8 cellular contexts compared by ENCODE assay signal in genomic region chr11:68120212-68121066, GRCh38. TPM values are rescaled to one million over a fixed set of nuclear protein-coding genes. Genes with fewer than 3 reads are reported as not detected.
A peak's percentile ranks its signal among the peaks of the same experiment; 100 is the strongest.
DNase-seq lines count a peak whose midpoint lies in the region; ATAC-seq and TF ChIP-seq lines count a peak whose summit lies in the region.

No MANE protein-coding gene starts in this region.

- peak overlapping the region; percentile 82 for H3K18ac ChIP-seq in trophoblast cell (ENCODE audit: low read length)

- H3K4me1 ChIP-seq in heart right ventricle, result peaks cover 3 to 57% (median 40%) of the 10 kb centered on the region in 9 donors
- peaks cover 19 to 20% of the 10 kb centered on the region in 2 experiments for H3K4me1 ChIP-seq in trophoblast cell (ENCODE audit: control insufficient read depth in 1 of 2, insufficient read depth in 2 of 2, low read length in 2 of 2)

- intact Hi-C loops in heart right ventricle (cut with DNase I), result loop anchor here in 5 of 10 donors (2.0 to 10.0 kb wide), 5 partner anchors 82 to 92 kb away; partner anchors contain the start of genes TCIRG1 (in 3 of the 5), NDUFS8 (in 2 of the 5) and KMT5B (in 1 of the 5)

- peak overlapping the region; percentile 87 for H4K91ac ChIP-seq in trophoblast cell (ENCODE audit: low read depth, low read length)

- TF ChIP-seq POLR2A in GM18505 (IDR thresholded peaks at IDR 0.05; ENCODE audit: borderline replicate concordance, extremely low read depth, insufficient read depth, insufficient read length), result no peak

- H3K27me3 ChIP-seq in heart right ventricle, result no peaks in the 10 kb centered on the region
- no peaks in the 10 kb centered on the region for H3K27me3 ChIP-seq in trophoblast cell (ENCODE audit: insufficient read depth, low read length)

- ATAC-seq in GM18505 (IDR thresholded peaks at IDR 0.05; ENCODE audit: unreplicated experiment) (peak; percentile 22), HG03095 (IDR thresholded peaks at IDR 0.05; ENCODE audit: unreplicated experiment) (peak; percentile 10), heart right ventricle (no peak)

- peak overlapping the region; percentile 80 for H4K12ac ChIP-seq in trophoblast cell (ENCODE audit: low read depth, low read length)

- peak overlapping the region; percentile 67 for H2BK5ac ChIP-seq in trophoblast cell (ENCODE audit: low read depth, low read length, poor library complexity)

- peaks cover 23% of the 10 kb centered on the region for H3K79me1 ChIP-seq in trophoblast cell (ENCODE audit: low read length)

- peak overlapping the region; percentile 98 for H3K4ac ChIP-seq in trophoblast cell (ENCODE audit: low read depth, low read length)

- peak overlapping the region; percentile 94 for H3K14ac ChIP-seq in trophoblast cell (ENCODE audit: low read length)

- DNase-seq in A172 (ENCODE audit: low spot score) (peak; percentile 11), RPMI7951 (ENCODE audit: low read depth) (peak; percentile 45), heart right ventricle (peak; percentile 42 to 56), trophoblast cell (peak; percentile 49 to 55), NCI-H1694 (lab: John Stamatoyannopoulos, UW) (no peak)
- peak; percentile 9 for DNase-seq in activated naive CD8-positive, alpha-beta T cell treated with anti-CD3 and anti-CD28 coated beads, Interleukin-2, amount 50 U/mL, for 16 hours (ENCODE audit: low read depth, low spot score)

- H3K4me3 ChIP-seq in heart right ventricle (peak overlapping the region; percentile 31 to 90 (median 62)), trophoblast cell (ENCODE audit: low read depth, low read length) (peak overlapping the region; percentile 87)

- H3K79me2 ChIP-seq in trophoblast cell (ENCODE audit: control insufficient read depth, insufficient read depth, low read length, poor library complexity), result peaks cover 11% of the 10 kb centered on the region

- H4K8ac ChIP-seq in trophoblast cell (ENCODE audit: low read depth, low read length), result peak overlapping the region; percentile 72

- WGBS in heart right ventricle, 2 donors, result 2 to 3% methylated on average over 60 to 74 of the region's 75 CpGs
- WGBS in trophoblast cell (ENCODE audit: extremely low coverage, insufficient coverage, insufficient read length), result no CpG with 5 or more reads among the region's 75 CpGs

- TF ChIP-seq CTCF in heart right ventricle (IDR thresholded peaks at IDR 0.05), result no peak

- H2AFZ ChIP-seq in trophoblast cell (ENCODE audit: insufficient read depth, low read length, poor library complexity), result peak overlapping the region; percentile 74

- peak overlapping the region; percentile 90 for H2BK120ac ChIP-seq in trophoblast cell (ENCODE audit: insufficient read depth, low read length, poor library complexity)

- H2AK5ac ChIP-seq in trophoblast cell (ENCODE audit: low read length), result peak overlapping the region; percentile 82

- peak overlapping the region; percentile 57 to 100 (median 88) for H3K27ac ChIP-seq in heart right ventricle
- H3K27ac ChIP-seq in trophoblast cell (ENCODE audit: low read depth, low read length), result peak overlapping the region; percentile 97

- H3K23ac ChIP-seq in trophoblast cell (ENCODE audit: low read length), result no peak overlapping the region

- peak overlapping the region; percentile 95 for H3K9ac ChIP-seq in trophoblast cell (ENCODE audit: low read length)

- no peaks in the 10 kb centered on the region for H3K36me3 ChIP-seq in heart right ventricle
- H3K36me3 ChIP-seq in trophoblast cell (ENCODE audit: control insufficient read depth in 1 of 2, insufficient read depth in 2 of 2, low read length in 2 of 2), result peaks cover 3% of the 10 kb centered on the region in 2 experiments

- H2BK12ac ChIP-seq in trophoblast cell (ENCODE audit: low read length), result peak overlapping the region; percentile 30

- peak overlapping the region; percentile 91 for H3K4me2 ChIP-seq in trophoblast cell (ENCODE audit: low read length)

- H3K9me3 ChIP-seq in heart right ventricle (no peaks in the 10 kb centered on the region), trophoblast cell (ENCODE audit: insufficient read depth, low read depth, low read length) (peaks cover 3% of the 10 kb centered on the region)

RNA-seq across cellular contexts. Expression of gene CHKA, which starts 0.7 kb away (rescaled TPM):
- total RNA-seq in A172 (2014; rRNA removed; shearing (Covaris generic)), result 18.6 and 26.9 TPM in 2 replicates
- total RNA-seq in RPMI7951 (2014; rRNA removed; shearing (Covaris generic)), result 16.2 and 18.7 TPM in 2 replicates
- total RNA-seq in heart right ventricle, result 10 to 100 TPM in 3 of 10 donors, 1 to 10 TPM in 7; 7.0 to 11.8 (median 9.2) TPM
- polyA plus RNA-seq in heart right ventricle, result 10 to 100 TPM; 14.7 to 66.1 TPM
- 26.7 TPM in 2 replicates for polyA plus RNA-seq in trophoblast cell (2013)

Comparison
In these comparisons a context has a peak if more than half of its experiments do, and no peak if none do; other contexts are left out.
1. ATAC-seq: peak in GM18505 (single experiment) and HG03095 (single experiment); none in heart right ventricle (0 of 8).